In the genomic region with DNA sequence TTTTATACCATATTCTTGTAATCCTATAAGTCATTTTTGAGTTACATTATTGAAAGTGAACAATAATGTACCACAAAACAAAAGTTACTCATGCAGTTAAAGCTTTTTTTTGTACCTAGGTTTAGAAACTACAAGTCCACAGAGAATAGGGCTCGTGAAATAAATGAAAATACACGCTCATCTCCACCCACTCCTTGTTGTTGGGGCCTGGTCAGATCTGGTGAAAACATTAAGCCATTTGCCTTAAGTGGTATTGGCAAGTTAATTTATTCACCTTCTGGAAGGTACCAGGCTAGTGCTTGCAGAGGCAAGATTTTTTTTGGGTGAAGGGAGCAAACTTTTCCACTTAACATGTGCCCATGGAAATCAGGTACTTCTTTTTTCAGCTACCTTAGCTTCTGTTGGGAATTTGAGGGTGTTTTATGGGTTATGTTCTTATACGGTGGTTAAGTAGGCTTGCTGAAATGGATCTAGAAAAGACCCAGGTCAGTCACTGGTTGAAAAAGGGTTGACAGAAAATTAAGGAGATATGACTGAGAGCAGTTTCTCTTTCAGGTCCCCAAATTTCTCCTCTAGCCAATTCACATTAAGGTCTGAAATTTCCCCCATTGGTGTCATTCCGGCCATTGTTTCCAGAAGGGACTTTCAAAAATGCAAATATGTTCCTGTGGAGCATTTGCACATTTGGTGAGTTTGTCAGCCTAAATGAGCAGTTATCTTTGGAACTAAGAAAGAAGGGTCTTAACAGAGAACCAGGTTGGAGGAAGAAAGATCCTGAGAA, we compare ENCODE assay signal across 30 cellular contexts.
"Had no signal": no experiment of that assay in that cellular context is flagged by ENCODE, and none has a peak within 500 bp of the region (broad histone marks: within the 10 kb centered on the region; RNA-seq: fewer than 3 reads in every experiment).

No MANE protein-coding gene starts in this region.

- H3K9me3 ChIP-seq: adrenal gland, ascending aorta, colonic mucosa, sigmoid colon, thoracic aorta, vagina had no signal

- H3K27ac ChIP-seq: adrenal gland, ascending aorta, colonic mucosa, dorsolateral prefrontal cortex, hepatocyte, sigmoid colon, thoracic aorta, vagina, WERI-Rb-1 had no signal

- H3K9me3 Mint-ChIP-seq: effector memory CD8-positive, alpha-beta T cell; immature natural killer cell; natural killer cell treated with Interleukin-12 subunit alpha and Interleukin-12 subunit beta and Interleukin-15 and Interleukin-18, amount 100 ng/mL, for 72 hours; type B pancreatic cell had no signal

- H3K27me3 Mint-ChIP-seq: progenitor cell of endocrine pancreas, type B pancreatic cell had no signal

- H3K4me3 ChIP-seq: adrenal gland, ascending aorta, colonic mucosa, dorsolateral prefrontal cortex, hepatocyte, sigmoid colon, smooth muscle cell, thoracic aorta, vagina had no signal

- H3K4me3 Mint-ChIP-seq: activated naive CD8-positive, alpha-beta T cell; effector memory CD8-positive, alpha-beta T cell; immature natural killer cell; natural killer cell treated with Interleukin-12 subunit alpha and Interleukin-12 subunit beta and Interleukin-15 and Interleukin-18, amount 100 ng/mL, for 72 hours; type B pancreatic cell had no signal

- DNase-seq: activated CD4-positive, alpha-beta T cell treated with anti-CD3 and anti-CD28 coated beads for 1 hour; activated naive CD4-positive, alpha-beta T cell; activated T-cell treated with anti-CD3 and anti-CD28 coated beads, Interleukin-2, amount 50 U/mL, for 1 hour; adrenal gland; colonic mucosa; dorsolateral prefrontal cortex; effector memory CD8-positive, alpha-beta T cell; foreskin melanocyte; immature natural killer cell; kidney glomerular epithelial cell; left ventricle myocardium superior; mammary epithelial cell; midbrain; retina; sigmoid colon; stimulated activated CD4-positive, alpha-beta T cell treated with anti-CD3 and anti-CD28 coated beads, Interleukin-15, amount 100 ng/mL, for 24 hours; stimulated activated naive CD4-positive, alpha-beta T cell; WERI-Rb-1 had no signal

- H3K36me3 ChIP-seq: adrenal gland, ascending aorta, colonic mucosa, sigmoid colon, thoracic aorta, vagina, WERI-Rb-1 had no signal

- H3K79me2 ChIP-seq: hepatocyte had no signal

- ATAC-seq: effector memory CD8-positive, alpha-beta T cell; esophagus mucosa; left ventricle myocardium superior; natural killer cell treated with Interleukin-12 subunit alpha and Interleukin-12 subunit beta and Interleukin-15 and Interleukin-18, amount 100 ng/mL, for 72 hours had no signal

- H3K4me2 ChIP-seq: hepatocyte, smooth muscle cell had no signal

- H3K4me1 ChIP-seq: ascending aorta, colonic mucosa, sigmoid colon, vagina had no signal

- H3K27ac Mint-ChIP-seq: activated naive CD8-positive, alpha-beta T cell; effector memory CD8-positive, alpha-beta T cell; immature natural killer cell; natural killer cell treated with Interleukin-12 subunit alpha and Interleukin-12 subunit beta and Interleukin-15 and Interleukin-18, amount 100 ng/mL, for 72 hours; progenitor cell of endocrine pancreas; type B pancreatic cell had no signal

- H3K4me1 Mint-ChIP-seq: immature natural killer cell had no signal

- H3K27me3 ChIP-seq: adrenal gland, ascending aorta, colonic mucosa, dorsolateral prefrontal cortex, hepatocyte, sigmoid colon, vagina had no signal

- H3K36me3 Mint-ChIP-seq: activated naive CD8-positive, alpha-beta T cell; natural killer cell treated with Interleukin-12 subunit alpha and Interleukin-12 subunit beta and Interleukin-15 and Interleukin-18, amount 100 ng/mL, for 72 hours; type B pancreatic cell had no signal

- H2AFZ ChIP-seq: hepatocyte had no signal

- FAIRE-seq: endothelial cell of umbilical vein, TTC549 had no signal
